Comparison of ENCODE assay signal across 20 cellular contexts in the genomic region with DNA sequence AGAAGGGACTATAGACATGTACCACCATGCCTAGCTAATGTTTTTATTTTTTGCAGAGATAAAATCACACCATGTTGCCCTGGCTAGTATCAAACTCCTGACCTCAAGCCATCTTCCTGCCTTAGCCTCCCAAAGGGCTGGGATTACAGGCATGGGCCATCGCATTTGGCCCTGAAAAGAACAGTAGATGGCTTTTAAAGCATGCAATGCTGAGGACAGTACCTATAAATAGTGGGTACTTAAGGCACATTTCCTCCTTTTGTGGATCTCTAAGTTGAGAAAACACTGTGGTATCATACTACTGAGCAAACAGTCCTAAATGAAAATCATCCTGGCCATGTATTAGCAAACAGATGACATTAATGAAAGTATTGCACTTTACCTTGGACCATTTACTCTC.
DNase-seq lines count a peak whose midpoint lies in the region; ATAC-seq and TF ChIP-seq lines count a peak whose summit lies in the region.
"Had no signal": no experiment of that assay in that cellular context is flagged by ENCODE, and none has a peak within 500 bp of the region (broad histone marks: within the 10 kb centered on the region; RNA-seq: fewer than 3 reads in every experiment).

No MANE protein-coding gene starts in this region.

- H3K27me3 Mint-ChIP-seq in nephron (ENCODE audit: low read depth), result no peaks in the 10 kb centered on the region
- H3K27me3 Mint-ChIP-seq: CD4-positive, CD25-positive, alpha-beta regulatory T cell; stimulated activated naive CD8-positive, alpha-beta T cell treated with anti-CD3 and anti-CD28 coated beads, Interleukin-15, Interleukin-2, amounts not matched to agents 100 ng/mL and 50 ng/mL, for 24 hours had no signal

- peak overlapping the region in 2 of 3 experiments; percentile 9 to 35 for H3K27ac Mint-ChIP-seq in nephron
- H3K27ac Mint-ChIP-seq: activated naive CD4-positive, alpha-beta T cell treated with anti-CD3 and anti-CD28 coated beads for 36 hours; activated T-helper 1 cell treated with anti-CD3 and anti-CD28 coated beads, Interleukin-12 subunit alpha, Interleukin-12 subunit beta, Interleukin-2, Interleukin-4 antibody, amounts not matched to agents 30 ng/mL and 10 ng/mL and 1 ng/mL, durations not matched to agents 14 hours and 24 hours and 36 hours had no signal

- no peak for TF ChIP-seq CTCF in nephron (IDR thresholded peaks at IDR 0.05; ENCODE audit: unreplicated experiment in 3 of 3)

- ATAC-seq in HG02623 (IDR thresholded peaks at IDR 0.05; ENCODE audit: unreplicated experiment), result no peak
- ATAC-seq: body of pancreas had no signal

- H3K9me3 Mint-ChIP-seq in nephron, result no peaks in the 10 kb centered on the region
- H3K9me3 Mint-ChIP-seq: activated naive CD4-positive, alpha-beta T cell treated with anti-CD3 and anti-CD28 coated beads for 36 hours; activated T-helper 1 cell treated with anti-CD3 and anti-CD28 coated beads, Interleukin-12 subunit alpha, Interleukin-12 subunit beta, Interleukin-2, Interleukin-4 antibody, amounts not matched to agents 30 ng/mL and 10 ng/mL and 1 ng/mL, durations not matched to agents 14 hours and 24 hours and 36 hours; CD4-positive, CD25-positive, alpha-beta regulatory T cell; stimulated activated naive CD8-positive, alpha-beta T cell treated with anti-CD3 and anti-CD28 coated beads, Interleukin-15, Interleukin-2, amounts not matched to agents 100 ng/mL and 50 ng/mL, for 24 hours had no signal

- no peak overlapping the region for H3K4me3 Mint-ChIP-seq in nephron
- H3K4me3 Mint-ChIP-seq: activated naive CD4-positive, alpha-beta T cell treated with anti-CD3 and anti-CD28 coated beads for 36 hours; activated T-helper 1 cell treated with anti-CD3 and anti-CD28 coated beads, Interleukin-12 subunit alpha, Interleukin-12 subunit beta, Interleukin-2, Interleukin-4 antibody, amounts not matched to agents 30 ng/mL and 10 ng/mL and 1 ng/mL, durations not matched to agents 14 hours and 24 hours and 36 hours; CD4-positive, CD25-positive, alpha-beta regulatory T cell; stimulated activated naive CD8-positive, alpha-beta T cell treated with anti-CD3 and anti-CD28 coated beads, Interleukin-15, Interleukin-2, amounts not matched to agents 100 ng/mL and 50 ng/mL, for 24 hours had no signal

- peaks cover 29% of the 10 kb centered on the region for H3K4me1 Mint-ChIP-seq in nephron

- DNase-seq in NCI-H2029 (lab: John Stamatoyannopoulos, UW), result peak; percentile 5
- DNase-seq in NCI-H2029 treated with DMSO at 0.1 percent for 48 hours (lab: John Stamatoyannopoulos, UW), result no peak
- DNase-seq in NCI-H146 treated with DMSO at 0.1 percent for 48 hours (lab: John Stamatoyannopoulos, UW; ENCODE audit: unreplicated experiment), result peak; percentile 65
- peak; percentile 47 for DNase-seq in NCI-H774 (lab: John Stamatoyannopoulos, UW)
- no peak for DNase-seq in cerebellum (ENCODE audit: low spot score)
- no peak for DNase-seq in central memory CD4-positive, alpha-beta T cell
- DNase-seq: activated CD4-positive, CD25-positive, alpha-beta regulatory T cell; activated naive CD4-positive, alpha-beta T cell treated with anti-CD3 and anti-CD28 coated beads for 36 hours; adrenal gland; body of pancreas; CD4-positive, CD25-positive, alpha-beta regulatory T cell; NCI-H1694; NCI-H524; small intestine; SW 1271; T1000 had no signal

- peaks cover 33% of the 10 kb centered on the region for H3K36me3 Mint-ChIP-seq in nephron (ENCODE audit: low read depth)

Comparison
In these comparisons a context has a peak if more than half of its experiments do, and no peak if none do; other contexts are left out.
1. DNase-seq: peak in NCI-H2029 (single experiment), NCI-H146 treated with DMSO at 0.1 percent for 48 hours (single experiment) and NCI-H774 (single experiment); none in NCI-H2029 treated with DMSO at 0.1 percent for 48 hours (single experiment), cerebellum (single experiment) and central memory CD4-positive, alpha-beta T cell (single experiment).